ENCODE assay signal across 8 cellular contexts in genomic region chr3:23945903-23946751, GRCh38. TPM values are rescaled to one million over a fixed set of nuclear protein-coding genes. Genes with fewer than 3 reads are reported as not detected.
A peak's percentile ranks its signal among the peaks of the same experiment; 100 is the strongest.
DNase-seq lines count a peak whose midpoint lies in the region; ATAC-seq and TF ChIP-seq lines count a peak whose summit lies in the region.

No MANE protein-coding gene starts in this region.

- H3K9me3 ChIP-seq in hepatocyte (ENCODE audit: low read depth), result no peaks in the 10 kb centered on the region

- peak overlapping the region; percentile 69 for H3K4me3 ChIP-seq in astrocyte of the cerebellum (ENCODE audit: low read depth, low read length)
- H3K4me3 ChIP-seq in hepatocyte, result peak overlapping the region; percentile 64

- H3K4me2 ChIP-seq in hepatocyte, result peak overlapping the region; percentile 74

- H3K79me2 ChIP-seq in hepatocyte, result peaks cover 38% of the 10 kb centered on the region

- ATAC-seq in GM18511 (IDR thresholded peaks at IDR 0.05; ENCODE audit: unreplicated experiment) (peak; percentile 77), HG02981 (IDR thresholded peaks at IDR 0.05; ENCODE audit: unreplicated experiment) (peak; percentile 72)

- WGBS in hepatocyte (ENCODE audit: low lambda C conversion rate, missing lambda C conversion rate), result 2% methylated on average over 40 of the region's 89 CpGs

- TF ChIP-seq CTCF in astrocyte of the cerebellum (IDR thresholded peaks at IDR 0.05; ENCODE audit: low read depth, low read length, missing control alignments), result no peak
- TF ChIP-seq CTCF in hepatocyte (IDR thresholded peaks at IDR 0.05; ENCODE audit: poor library complexity), result no peak

- peak overlapping the region; percentile 93 for H3K27ac ChIP-seq in hepatocyte

- peaks cover 2% of the 10 kb centered on the region for H4K20me1 ChIP-seq in hepatocyte (ENCODE audit: insufficient read depth, poor library complexity, severe bottlenecking)

- H3K27me3 ChIP-seq in hepatocyte, result no peaks in the 10 kb centered on the region

- peak; percentile 87 to 91 for DNase-seq in NCI-H1930 (lab: John Stamatoyannopoulos, UW)
- DNase-seq in T-helper 22 cell (ENCODE audit: low read depth), result peak; percentile 96
- DNase-seq in astrocyte of the cerebellum (ENCODE audit: low read depth), result peak; percentile 81
- peak; percentile 99 for DNase-seq in hepatocyte (ENCODE audit: low spot score)
- peak; percentile 99 for DNase-seq in retina
- DNase-seq in OCI-M2 (lab: John Stamatoyannopoulos, UW; ENCODE audit: unreplicated experiment), result no peak

- in situ Hi-C loops in astrocyte of the cerebellum (cut with HindIII; ENCODE audit: low sequenced_read_pairs), result no loop called here

- no peaks in the 10 kb centered on the region for H3K9me2 ChIP-seq in hepatocyte (replicated peaks; ENCODE audit: insufficient read depth)

- H3K4me1 ChIP-seq in hepatocyte (ENCODE audit: insufficient read depth), result peaks cover 26% of the 10 kb centered on the region

- no peaks in the 10 kb centered on the region for H3K36me3 ChIP-seq in hepatocyte (replicated peaks; ENCODE audit: insufficient read depth, low read depth)

- H2AFZ ChIP-seq in hepatocyte, result peak overlapping the region; percentile 34

RNA-seq across cellular contexts. Expression of gene NR1D2, which starts 1.0 kb away (rescaled TPM):
- 16.9 and 18.3 TPM in 2 replicates for total RNA-seq in hepatocyte
- 6.8 and 7.2 TPM in 2 replicates for polyA plus RNA-seq in hepatocyte

RNA-seq across cellular contexts. Expression of gene RPL15, which starts 29.2 kb away (rescaled TPM):
- 2,924 and 3,305 TPM in 2 replicates for total RNA-seq in hepatocyte
- 1,254 and 1,318 TPM in 2 replicates for polyA plus RNA-seq in hepatocyte

RNA-seq across cellular contexts. Expression of gene NKIRAS1, which starts 29.3 kb away (rescaled TPM):
- total RNA-seq in hepatocyte, result 16.2 and 19.8 TPM in 2 replicates
- polyA plus RNA-seq in hepatocyte, result 14.8 and 16.9 TPM in 2 replicates
